In the genomic region with DNA sequence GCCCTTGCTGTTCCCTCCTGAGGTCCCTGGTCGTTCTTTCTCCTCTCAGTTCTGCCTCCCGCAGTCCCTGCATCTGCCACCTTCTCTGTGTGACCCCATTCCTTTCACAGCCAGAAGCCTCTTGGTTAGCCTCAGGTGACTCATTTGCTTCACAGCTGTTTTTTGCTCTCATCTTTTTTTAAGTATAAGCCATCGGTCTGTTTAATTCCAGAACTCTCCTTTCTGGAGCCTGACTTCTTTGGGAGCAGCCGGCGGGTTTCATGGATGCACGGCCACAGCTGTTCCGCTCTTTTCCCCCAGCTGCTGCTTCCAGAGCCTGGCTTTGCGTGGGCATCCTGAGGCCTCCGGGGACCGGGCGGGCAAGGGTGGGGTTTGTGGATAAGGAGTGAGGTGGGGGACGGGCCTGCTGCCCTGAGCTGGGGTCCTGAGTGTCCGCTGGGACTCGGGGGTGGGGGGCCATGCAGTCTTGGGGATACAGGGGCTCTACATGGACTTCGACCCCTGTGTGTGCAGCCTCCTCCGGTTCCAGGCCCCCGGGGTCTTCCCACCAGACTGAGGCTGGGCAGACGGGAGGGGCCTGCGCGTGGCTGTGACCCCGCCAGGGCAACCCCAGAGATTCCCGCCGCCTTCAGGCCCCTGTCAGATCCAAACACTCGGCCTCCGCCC, we compare ENCODE assay signal across 20 cellular contexts.
DNase-seq lines count a peak whose midpoint lies in the region; ATAC-seq and TF ChIP-seq lines count a peak whose summit lies in the region.
"Had no signal": no experiment of that assay in that cellular context is flagged by ENCODE, and none has a peak within 500 bp of the region (broad histone marks: within the 10 kb centered on the region; RNA-seq: fewer than 3 reads in every experiment).

No MANE protein-coding gene starts in this region.

- no peaks in the 10 kb centered on the region for H3K27me3 Mint-ChIP-seq in nephron progenitor cell (ENCODE audit: low read depth, poor library complexity)
- H3K27me3 Mint-ChIP-seq: activated CD4-positive, alpha-beta memory T cell treated with anti-CD3 and anti-CD28 coated beads for 36 hours; B cell had no signal

- DNase-seq in DMS79 (lab: John Stamatoyannopoulos, UW): peak; percentile 34
- DNase-seq in DMS79 treated with DMSO at 0.1 percent for 48 hours (lab: John Stamatoyannopoulos, UW): no peak
- DNase-seq in NCI-H2171 (lab: John Stamatoyannopoulos, UW): peak; percentile 17
- peak; percentile 37 for DNase-seq in cerebellar cortex (ENCODE audit: low spot score)
- DNase-seq in nephron progenitor cell: no peak
- DNase-seq in NCI-H1436 (lab: John Stamatoyannopoulos, UW): no peak
- no peak for DNase-seq in NCI-H1048 (lab: John Stamatoyannopoulos, UW)
- DNase-seq: activated CD4-positive, alpha-beta memory T cell treated with anti-CD3 and anti-CD28 coated beads for 36 hours; activated effector memory CD4-positive, alpha-beta T cell treated with anti-CD3 and anti-CD28 coated beads, Interleukin-2, amount 50 U/mL, for 16 hours; activated T-cell treated with anti-CD3 and anti-CD28 coated beads for 4 hours; Caco-2; foreskin fibroblast; left ventricle myocardium inferior; NCI-H146; NCI-H774; stimulated activated CD4-positive, alpha-beta T cell treated with anti-CD3 and anti-CD28 coated beads, Interleukin-12 subunit alpha, Interleukin-12 subunit beta, amount 100 ng/mL, for 4 hours; T-helper 9 cell had no signal

- H3K27ac Mint-ChIP-seq in nephron progenitor cell: peak overlapping the region; percentile 74
- H3K27ac Mint-ChIP-seq: activated CD4-positive, alpha-beta memory T cell treated with anti-CD3 and anti-CD28 coated beads for 36 hours; B cell had no signal

- H3K4me3 Mint-ChIP-seq in nephron progenitor cell: no peak overlapping the region
- H3K4me3 Mint-ChIP-seq: activated CD4-positive, alpha-beta memory T cell treated with anti-CD3 and anti-CD28 coated beads for 36 hours; B cell had no signal

- peaks cover 34% of the 10 kb centered on the region for H3K9me3 Mint-ChIP-seq in nephron progenitor cell
- H3K9me3 Mint-ChIP-seq: activated CD4-positive, alpha-beta memory T cell treated with anti-CD3 and anti-CD28 coated beads for 36 hours had no signal

- H3K36me3 Mint-ChIP-seq in nephron progenitor cell (ENCODE audit: low read depth): peaks cover 85% of the 10 kb centered on the region

- TF ChIP-seq CTCF in nephron progenitor cell (IDR thresholded peaks at IDR 0.05): no peak

- ATAC-seq in GM19035 (IDR thresholded peaks at IDR 0.05; ENCODE audit: unreplicated experiment): no peak
- ATAC-seq: mucosa of descending colon had no signal

- peaks cover 24% of the 10 kb centered on the region for H3K4me1 Mint-ChIP-seq in nephron progenitor cell
- H3K4me1 Mint-ChIP-seq: B cell had no signal

Comparison
In these comparisons a context has a peak if more than half of its experiments do, and no peak if none do; other contexts are left out.
1. DNase-seq: peak in DMS79 (single experiment), NCI-H2171 (single experiment) and cerebellar cortex (single experiment); none in DMS79 treated with DMSO at 0.1 percent for 48 hours (single experiment), nephron progenitor cell (single experiment), NCI-H1436 (single experiment) and NCI-H1048 (single experiment).